Comparison of ENCODE assay signal across 1 cellular context in the genomic region with DNA sequence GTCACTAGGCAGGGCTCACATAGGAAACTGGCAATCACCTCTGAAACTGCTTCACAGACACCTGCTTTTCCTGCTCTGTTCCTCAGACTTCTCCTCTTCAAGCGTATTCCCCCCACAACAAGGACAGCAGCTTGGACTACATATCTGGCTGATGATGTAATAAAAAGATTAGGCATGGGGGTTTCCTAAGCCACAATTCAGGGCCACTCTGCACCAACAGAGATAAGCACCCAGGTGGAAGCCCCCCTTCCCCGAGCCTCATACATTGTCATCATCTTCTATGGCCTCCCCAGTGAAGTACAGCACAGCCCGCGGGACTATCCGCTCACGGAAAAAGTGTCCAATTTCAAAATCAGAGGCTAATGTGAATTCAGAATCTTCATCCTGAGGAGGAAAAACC.
A peak's percentile ranks its signal among the peaks of the same experiment; 100 is the strongest.
TF ChIP-seq lines count a peak whose summit lies in the region.

No MANE protein-coding gene starts in this region.

TF ChIP-seq in IMR-90, 13 proteins besides CTCF, POLR2A, EP300 and RAD21:
- 0 out of 2 replicates have a peak, but pooled peaks have one; percentile 13 for TF ChIP-seq CEBPB (IDR thresholded peaks at IDR 0.05; ENCODE audit: low read depth, low read length)
- TF ChIP-seq RFX5 (IDR thresholded peaks at IDR 0.05; ENCODE audit: low read depth, low read length) = no peak
